ENCODE assay signal across 9 cellular contexts in genomic region chr2:60560734-60561649, GRCh38. TPM values are rescaled to one million over a fixed set of nuclear protein-coding genes. Genes with fewer than 3 reads are reported as not detected.
DNase-seq lines count a peak whose midpoint lies in the region; ATAC-seq and TF ChIP-seq lines count a peak whose summit lies in the region.
"Had no signal": no experiment of that assay in that cellular context is flagged by ENCODE, and none has a peak within 500 bp of the region (broad histone marks: within the 10 kb centered on the region; RNA-seq: fewer than 3 reads in every experiment).

No MANE protein-coding gene starts in this region.

- no peaks in the 10 kb centered on the region for H3K36me3 Mint-ChIP-seq in progenitor cell of endocrine pancreas (ENCODE audit: insufficient read depth)

- H3K27me3 Mint-ChIP-seq in progenitor cell of endocrine pancreas: peaks cover 80% of the 10 kb centered on the region

- no peak overlapping the region for H3K27ac ChIP-seq in 22Rv1
- H3K27ac ChIP-seq: HL-60 had no signal

- no peak overlapping the region for H3K4me3 ChIP-seq in epithelial cell of esophagus (ENCODE audit: low read length)

- ATAC-seq in HG02642 (IDR thresholded peaks at IDR 0.05; ENCODE audit: poor library complexity, unreplicated experiment): peak; percentile 71

- H3K4me3 Mint-ChIP-seq in progenitor cell of endocrine pancreas (ENCODE audit: low read depth): no peak overlapping the region

- peak; percentile 81 for TF ChIP-seq CTCF in 22Rv1 (IDR thresholded peaks at IDR 0.05)
- peak; percentile 71 for TF ChIP-seq CTCF in epithelial cell of esophagus (IDR thresholded peaks at IDR 0.05; ENCODE audit: insufficient read depth, low read depth, low read length, missing control alignments)
- TF ChIP-seq CTCF in progenitor cell of endocrine pancreas (IDR thresholded peaks at IDR 0.05; ENCODE audit: unreplicated experiment): peak; percentile 62

- peaks cover 11% of the 10 kb centered on the region for H3K4me1 Mint-ChIP-seq in progenitor cell of endocrine pancreas (ENCODE audit: low read depth)

- DNase-seq in GDM1 (lab: John Stamatoyannopoulos, UW) (peak; percentile 29), NOMO-1 treated with dmso at 0.1 percent for 144 hours (lab: John Stamatoyannopoulos, UW; ENCODE audit: unreplicated experiment) (peak; percentile 36), epithelial cell of esophagus (ENCODE audit: low read depth) (peak; percentile 66), progenitor cell of endocrine pancreas (ENCODE audit: low spot score, unreplicated experiment) (no peak), ecto neural progenitor cell (ENCODE audit: low spot score) (no peak), NCI-H2107 treated with DMSO at 0.1 percent for 48 hours (lab: John Stamatoyannopoulos, UW; ENCODE audit: unreplicated experiment) (no peak)

- no peaks in the 10 kb centered on the region for H3K9me3 Mint-ChIP-seq in progenitor cell of endocrine pancreas (ENCODE audit: low read depth)

- H3K27ac Mint-ChIP-seq in progenitor cell of endocrine pancreas: no peak overlapping the region

RNA-seq across cellular contexts. Expression of gene BCL11A, which starts 7.5 kb away (rescaled TPM):
- 46.2 and 47.9 TPM in 2 replicates for total RNA-seq in progenitor cell of endocrine pancreas

Comparison
In these comparisons a context has a peak if more than half of its experiments do, and no peak if none do; other contexts are left out.
1. DNase-seq: peak in GDM1 (single experiment), NOMO-1 treated with dmso at 0.1 percent for 144 hours (single experiment) and epithelial cell of esophagus (single experiment); none in progenitor cell of endocrine pancreas (single experiment), ecto neural progenitor cell (single experiment) and NCI-H2107 treated with DMSO at 0.1 percent for 48 hours (single experiment).
2. Peak in every context shown above with its lines, with median percentiles within 50 percentile points of each other: CTCF ChIP-seq.